ENCODE assay signal across 8 cellular contexts in the genomic region with DNA sequence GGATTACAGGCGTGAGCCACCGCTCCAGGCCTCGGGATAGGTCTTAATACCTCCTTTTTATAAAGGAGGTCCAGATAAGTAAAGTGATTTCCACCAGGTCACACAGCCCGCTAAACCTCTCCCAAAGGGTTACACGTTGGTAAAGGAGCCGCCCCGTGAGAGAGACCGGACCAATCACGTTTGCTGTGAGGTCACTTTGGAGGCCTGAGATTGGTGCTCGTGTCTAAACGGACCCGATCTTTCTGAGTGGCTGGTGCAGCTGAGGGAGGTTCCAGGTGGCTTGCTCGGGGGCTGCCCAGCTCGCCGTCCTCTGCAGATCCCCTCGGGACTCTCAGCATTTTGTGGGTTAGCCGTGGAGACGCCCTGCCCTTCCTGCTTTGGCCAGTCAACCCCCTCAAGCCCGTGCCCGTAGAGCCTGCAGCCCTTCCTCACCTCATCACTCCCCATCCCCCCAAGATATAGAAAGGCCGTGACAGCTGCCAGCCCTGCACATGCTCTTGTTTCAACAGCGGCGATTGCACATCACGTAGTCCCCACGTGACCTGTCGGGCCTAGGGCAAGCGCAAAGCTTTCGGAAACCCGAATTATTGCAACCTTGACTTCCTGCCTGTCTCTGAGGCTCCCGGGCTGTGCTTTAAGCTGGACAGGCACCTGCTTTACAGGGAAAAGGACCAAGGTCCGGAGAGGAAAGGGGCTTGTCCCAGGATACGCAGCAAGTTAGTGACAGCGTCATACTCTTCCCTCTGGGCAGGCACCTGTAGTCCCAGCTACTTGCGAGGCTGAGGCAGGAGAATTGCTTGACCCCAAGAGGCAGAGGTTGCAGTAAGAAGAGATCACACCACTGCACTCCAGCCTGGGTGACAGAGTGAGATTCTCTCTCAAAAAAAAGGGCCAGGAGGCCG. TPM values are rescaled to one million over a fixed set of nuclear protein-coding genes. Genes with fewer than 3 reads are reported as not detected.
DNase-seq lines count a peak whose midpoint lies in the region; TF ChIP-seq lines count a peak whose summit lies in the region.

No MANE protein-coding gene starts in this region.

- peak overlapping the region; percentile 54 for H2AFZ ChIP-seq in hepatocyte

- peak; percentile 27 to 39 for TF ChIP-seq POLR2A in uterus (IDR thresholded peaks at IDR 0.05)

- 4% methylated on average over 35 of the region's 35 CpGs for WGBS in hepatocyte (ENCODE audit: low lambda C conversion rate, missing lambda C conversion rate)

- POLR2A ChIA-PET in HEK293T (lab: Yijun Ruan, JAX), result interaction anchor here (0.6 to 1.8 kb wide), 18 partner anchors 9 to 260 kb away, joined by 3 to 22 read pairs (median 4); a partner anchor contains a TSS

- no peaks in the 10 kb centered on the region for H3K79me2 ChIP-seq in hepatocyte

- DNase-seq in GDM1 (lab: John Stamatoyannopoulos, UW) (peak; percentile 67), HEK293T (ENCODE audit: extremely low spot score) (peak; percentile 86), NCI-H1092 (lab: John Stamatoyannopoulos, UW) (peak; percentile 79), T-helper 9 cell (peak; percentile 68), astrocyte of the hippocampus (ENCODE audit: low read depth, low spot score) (peak; percentile 94), hepatocyte (ENCODE audit: low spot score) (peak; percentile 92), putamen (ENCODE audit: low spot score) (peak; percentile 95), uterus (peak; percentile 85 to 91)

- no peaks in the 10 kb centered on the region for H3K9me3 ChIP-seq in hepatocyte (ENCODE audit: low read depth)
- H3K9me3 ChIP-seq in uterus, result no peaks in the 10 kb centered on the region

- TF ChIP-seq CTCF in hepatocyte (IDR thresholded peaks at IDR 0.05; ENCODE audit: poor library complexity), result no peak
- TF ChIP-seq CTCF in uterus (IDR thresholded peaks at IDR 0.05), result peak in 1 of 4 experiments; percentile 23

- CTCF ChIA-PET in HEK293T (lab: Yijun Ruan, JAX), result interaction anchor here (0.6 to 1.2 kb wide), 3 partner anchors 10 to 616 kb away, joined by 3 read pairs; no protein-coding TSS in a partner anchor

- peak overlapping the region; percentile 77 for H3K4me2 ChIP-seq in hepatocyte

- no peaks in the 10 kb centered on the region for H4K20me1 ChIP-seq in hepatocyte (ENCODE audit: insufficient read depth, poor library complexity, severe bottlenecking)

- intact Hi-C loops in uterus (cut with DNase I; ENCODE audit: low total_unique reads), result no loop called here

- H3K27ac ChIP-seq in hepatocyte, result peak overlapping the region; percentile 92
- H3K27ac ChIP-seq in uterus, result peak overlapping the region; percentile 82 to 84

- H3K36me3 ChIP-seq in hepatocyte (replicated peaks; ENCODE audit: insufficient read depth, low read depth) (no peaks in the 10 kb centered on the region), uterus (no peaks in the 10 kb centered on the region)

- peaks cover 7% of the 10 kb centered on the region for H3K4me1 ChIP-seq in hepatocyte (ENCODE audit: insufficient read depth)
- peaks cover 0 to 3% of the 10 kb centered on the region in 2 donors for H3K4me1 ChIP-seq in uterus

- H3K9me2 ChIP-seq in hepatocyte (replicated peaks; ENCODE audit: insufficient read depth), result no peaks in the 10 kb centered on the region

- H3K27me3 ChIP-seq in hepatocyte (no peaks in the 10 kb centered on the region), uterus (no peaks in the 10 kb centered on the region)

- H3K4me3 ChIP-seq in hepatocyte (peak overlapping the region; percentile 23), uterus (peak overlapping the region; percentile 45 to 52)

TF ChIP-seq in HEK293T, 16 proteins besides CTCF, POLR2A, EP300 and RAD21:
- TF ChIP-seq, protein P1, sequence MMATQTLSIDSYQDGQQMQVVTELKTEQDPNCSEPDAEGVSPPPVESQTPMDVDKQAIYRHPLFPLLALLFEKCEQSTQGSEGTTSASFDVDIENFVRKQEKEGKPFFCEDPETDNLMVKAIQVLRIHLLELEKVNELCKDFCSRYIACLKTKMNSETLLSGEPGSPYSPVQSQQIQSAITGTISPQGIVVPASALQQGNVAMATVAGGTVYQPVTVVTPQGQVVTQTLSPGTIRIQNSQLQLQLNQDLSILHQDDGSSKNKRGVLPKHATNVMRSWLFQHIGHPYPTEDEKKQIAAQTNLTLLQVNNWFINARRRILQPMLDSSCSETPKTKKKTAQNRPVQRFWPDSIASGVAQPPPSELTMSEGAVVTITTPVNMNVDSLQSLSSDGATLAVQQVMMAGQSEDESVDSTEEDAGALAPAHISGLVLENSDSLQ (IDR thresholded peaks at IDR 0.05), result peak; percentile 71
- no peak for TF ChIP-seq HDGF (IDR thresholded peaks at IDR 0.05; ENCODE audit: borderline replicate concordance)
- peak; percentile 98 for TF ChIP-seq L3MBTL2 (conservative IDR thresholded peaks at IDR 0.05)

RNA-seq across cellular contexts. Expression of a gene that starts 5.0 kb away (rescaled TPM):
- 14.8 and 19.0 TPM in 2 replicates for total RNA-seq in hepatocyte
- polyA plus RNA-seq in hepatocyte, result 8.9 and 9.0 TPM in 2 replicates
- 10 to 100 TPM in 2 of 4 donors, 1 to 10 TPM in 2; 4.1 to 18.8 (median 11.2) TPM for total RNA-seq in uterus

RNA-seq across cellular contexts. Expression of a gene that starts 23.1 kb away (rescaled TPM):
- total RNA-seq in hepatocyte, result 34.4 and 36.2 TPM in 2 replicates
- 5.4 and 8.0 TPM in 2 replicates for polyA plus RNA-seq in hepatocyte
- 100 to 1,000 TPM in 1 of 4 donors, 10 to 100 TPM in 3; 22.5 to 100 (median 45.8) TPM for total RNA-seq in uterus

Comparison
In these comparisons a context has a peak if more than half of its experiments do, and no peak if none do; other contexts are left out.
1. Peak in every context shown above with its lines: DNase-seq, H3K4me3 ChIP-seq and H3K27ac ChIP-seq.